In genomic region chr12:57519758-57520007, GRCh38 we compare ENCODE assay signal across 1 cellular context.
TF ChIP-seq lines count a peak whose summit lies in the region.

No MANE protein-coding gene starts in this region.

TF ChIP-seq in IMR-90, 13 proteins besides CTCF, POLR2A, EP300 and RAD21:
- TF ChIP-seq RFX5 (IDR thresholded peaks at IDR 0.05; ENCODE audit: low read depth, low read length) = no peak
- no peak for TF ChIP-seq MAZ (IDR thresholded peaks at IDR 0.05; ENCODE audit: borderline replicate concordance, low read depth, low read length)
- TF ChIP-seq NFE2L2 (IDR thresholded peaks at IDR 0.05; ENCODE audit: low read depth, low read length) = no peak
- no peak for TF ChIP-seq FOS (IDR thresholded peaks at IDR 0.05; ENCODE audit: low read depth, low read length)
- no peak for TF ChIP-seq CEBPB (IDR thresholded peaks at IDR 0.05; ENCODE audit: low read depth, low read length)
- no peak for TF ChIP-seq CHD1 (IDR thresholded peaks at IDR 0.05; ENCODE audit: low read depth, low read length)
- TF ChIP-seq MXI1 (IDR thresholded peaks at IDR 0.05; ENCODE audit: borderline replicate concordance, low read depth, low read length) = no peak
